ENCODE assay signal across 8 cellular contexts in genomic region chr1:168225476-168226190, GRCh38. TPM values are rescaled to one million over a fixed set of nuclear protein-coding genes. Genes with fewer than 3 reads are reported as not detected.
DNase-seq lines count a peak whose midpoint lies in the region; ATAC-seq and TF ChIP-seq lines count a peak whose summit lies in the region.

SFT2D2 (plus strand) TSS chr1:168226004; CDS start chr1:168226080, 76 bp downstream.

- no peaks in the 10 kb centered on the region for H3K27me3 Mint-ChIP-seq in natural killer cell (ENCODE audit: low read depth in 2 of 2)

- no peaks in the 10 kb centered on the region for H3K9me3 Mint-ChIP-seq in natural killer cell

- peaks cover 47 to 54% of the 10 kb centered on the region in 2 donors for H3K4me1 Mint-ChIP-seq in natural killer cell

- H3K4me3 Mint-ChIP-seq in natural killer cell, result peak within 1 kb of the TSS; percentile 90

- peak within 1 kb of the TSS; percentile 87 to 94 for H3K27ac Mint-ChIP-seq in natural killer cell

- H3K4me3 ChIP-seq in fibroblast of mammary gland (ENCODE audit: control insufficient read depth, low read depth, low read length), result peak within 1 kb of the TSS; percentile 66

- intact Hi-C loops in natural killer cell (cut with micrococcal nuclease), result loop anchor here (2.0 to 5.0 kb wide), 2 partner anchors 47 to 1142 kb away; partner anchors contain the start of genes BLZF1, NME7 and TIPRL

- ATAC-seq in GM21717 (IDR thresholded peaks at IDR 0.05; ENCODE audit: unreplicated experiment) (peak; percentile 79), natural killer cell (peak; percentile 95 to 97 (median 96))

- H3K36me3 Mint-ChIP-seq in natural killer cell, result no peaks in the 10 kb centered on the region

- DNase-seq in DMS53 treated with DMSO at 0.1 percent for 48 hours (lab: John Stamatoyannopoulos, UW; ENCODE audit: unreplicated experiment), result peak; percentile 73
- DNase-seq in KG1 (lab: John Stamatoyannopoulos, UW), result peak; percentile 78
- DNase-seq in RPMI8226, result peak; percentile 92
- DNase-seq in activated T-helper 1 cell treated with anti-CD3 and anti-CD28 coated beads, Interleukin-2, amount 50 U/mL, for 16 hours (ENCODE audit: low read depth in 1 of 2, low spot score in 1 of 2), result peak; percentile 53 to 70
- DNase-seq in fibroblast of mammary gland (ENCODE audit: low read depth), result peak; percentile 74
- DNase-seq in natural killer cell, result peak; percentile 83
- peak; percentile 72 for DNase-seq in stimulated activated naive CD4-positive, alpha-beta T cell treated with Interleukin-2 at 50 U/mL for 16 hours (lab: John Stamatoyannopoulos, UW)

- no peak for TF ChIP-seq CTCF in fibroblast of mammary gland (conservative IDR thresholded peaks at IDR 0.05; ENCODE audit: control insufficient read depth, insufficient read depth, low read depth, low read length)
- no peak for TF ChIP-seq CTCF in natural killer cell (IDR thresholded peaks at IDR 0.05)

RNA-seq across cellular contexts. Expression of gene SFT2D2, which starts in this region (rescaled TPM):
- total RNA-seq in natural killer cell, result 100 to 1,000 TPM in 2 of 3 donors, 10 to 100 TPM in 1; 91.8 to 118 (median 116) TPM

Comparison
In these comparisons a context has a peak if more than half of its experiments do, and no peak if none do; other contexts are left out.
1. Peak in every context shown above with its lines: DNase-seq, ATAC-seq and H3K4me3 ChIP-seq.